In the genomic region with DNA sequence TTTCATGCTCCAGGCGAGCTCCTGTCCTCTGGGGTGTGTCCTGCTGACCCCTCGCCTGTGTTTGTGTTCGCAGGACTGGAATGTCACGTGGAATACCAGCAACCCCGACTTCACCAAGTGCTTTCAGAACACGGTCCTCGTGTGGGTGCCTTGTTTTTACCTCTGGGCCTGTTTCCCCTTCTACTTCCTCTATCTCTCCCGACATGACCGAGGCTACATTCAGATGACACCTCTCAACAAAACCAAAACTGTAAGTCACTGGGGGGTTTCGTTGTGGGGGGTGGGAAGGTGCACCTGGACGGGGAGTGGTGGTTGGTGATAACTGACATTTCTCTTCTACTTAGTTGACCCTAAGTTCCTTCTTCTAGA, we compare ENCODE assay signal across 9 cellular contexts. TPM values are rescaled to one million over a fixed set of nuclear protein-coding genes. Genes with fewer than 3 reads are reported as not detected.
DNase-seq lines count a peak whose midpoint lies in the region; ATAC-seq and TF ChIP-seq lines count a peak whose summit lies in the region.
"Had no signal": no experiment of that assay in that cellular context is flagged by ENCODE, and none has a peak within 500 bp of the region (broad histone marks: within the 10 kb centered on the region; RNA-seq: fewer than 3 reads in every experiment).

No MANE protein-coding gene starts in this region.

- CTCF ChIA-PET in IMR-90 (lab: Yijun Ruan, JAX) = no interaction called here

- DNase-seq in GM13976 (ENCODE audit: low spot score) (peak; percentile 84), IMR-90 (no peak), left kidney (ENCODE audit: low read depth, low spot score) (peak; percentile 47), SW480 (ENCODE audit: low spot score) (no peak), breast epithelium (ENCODE audit: low spot score in 2 of 2) (no peak), cerebellum (ENCODE audit: low spot score) (no peak)
- no peak for DNase-seq in stimulated activated naive CD4-positive, alpha-beta T cell treated with Interleukin-2 at 50 U/mL for 16 hours (lab: John Stamatoyannopoulos, UW)
- DNase-seq: SW 1271 had no signal

- H3K23ac ChIP-seq in IMR-90 (ENCODE audit: low read depth, low read length) = no peak overlapping the region

- H3K9me3 ChIP-seq in IMR-90 (ENCODE audit: control insufficient read depth, insufficient read depth, low read length) (no peaks in the 10 kb centered on the region), breast epithelium (no peaks in the 10 kb centered on the region)

- peak overlapping the region; percentile 71 for H4K91ac ChIP-seq in IMR-90 (ENCODE audit: insufficient read depth, low read depth, low read length)

- dilution Hi-C loops in IMR-90 (cut with HindIII; ENCODE audit: low sequenced_read_pairs, unreplicated experiment) = no loop called here

- no peak overlapping the region for H2AK9ac ChIP-seq in IMR-90 (replicated peaks; ENCODE audit: low read depth, low read length, poor library complexity)

- peak overlapping the region; percentile 100 for H3K27ac ChIP-seq in IMR-90 (ENCODE audit: insufficient read depth, low read length)
- no peak overlapping the region for H3K27ac ChIP-seq in breast epithelium

- H2BK15ac ChIP-seq in IMR-90 (ENCODE audit: low read depth, low read length) = peak overlapping the region; percentile 89; the same call in 1 of the 3 replicates

- H3K27me3 ChIP-seq in IMR-90 (ENCODE audit: control insufficient read depth, insufficient read depth, low read length) (no peaks in the 10 kb centered on the region), breast epithelium (no peaks in the 10 kb centered on the region)

- H3K9ac ChIP-seq in IMR-90 (ENCODE audit: low read depth, low read length) = no peak overlapping the region

- WGBS in IMR-90 (ENCODE audit: extremely low coverage in 2 of 2, insufficient read length in 1 of 2), 2 experiments = 100% methylated on average over 2 of the region's 11 CpGs; no CpG with 5 or more reads in 1 of the 2 experiments

- intact Hi-C loops in IMR-90 (cut with micrococcal nuclease) (no loop called here), breast epithelium (cut with DNase I; ENCODE audit: low total_unique reads) (no loop called here)

- no peak overlapping the region for H3K4me2 ChIP-seq in IMR-90 (ENCODE audit: low read depth, low read length)

- H2AK5ac ChIP-seq in IMR-90 (ENCODE audit: low read depth, low read length) = peak overlapping the region; percentile 76

- H3K4me1 ChIP-seq in IMR-90 (ENCODE audit: control insufficient read depth, insufficient read depth, low read length) = peaks cover 29% of the 10 kb centered on the region
- H3K4me1 ChIP-seq in breast epithelium = no peaks in the 10 kb centered on the region

- H3K4me3 ChIP-seq in IMR-90 (ENCODE audit: insufficient read depth, low read depth, low read length) (no peak overlapping the region), breast epithelium (no peak overlapping the region)

- no peaks in the 10 kb centered on the region for H4K20me1 ChIP-seq in IMR-90 (ENCODE audit: insufficient read depth, low read length)

- peaks cover 45 to 86% of the 10 kb centered on the region in 2 experiments for H3K79me1 ChIP-seq in IMR-90 (ENCODE audit: low read depth in 1 of 2, low read length in 2 of 2)

- H3K36me3 ChIP-seq in IMR-90 (ENCODE audit: control insufficient read depth, insufficient read depth, low read length) = peaks cover 44% of the 10 kb centered on the region
- H3K36me3 ChIP-seq in breast epithelium = no peaks in the 10 kb centered on the region

- no peak for TF ChIP-seq POLR2A in IMR-90 (IDR thresholded peaks at IDR 0.05; ENCODE audit: low read depth, low read length)
- no peak for TF ChIP-seq POLR2A in breast epithelium (IDR thresholded peaks at IDR 0.05)

- H3K9me1 ChIP-seq in IMR-90 (ENCODE audit: insufficient read depth, low read length) = peaks cover 25% of the 10 kb centered on the region

- POLR2A ChIA-PET in IMR-90 (lab: Charles Lee; ENCODE audit: unreplicated experiment) = no interaction called here

- TF ChIP-seq CTCF in GM13976 (IDR thresholded peaks at IDR 0.05; ENCODE audit: borderline replicate concordance, control extremely low read depth, extremely low read depth, insufficient read depth, missing control alignments) = no peak
- no peak for TF ChIP-seq CTCF in IMR-90 (conservative IDR thresholded peaks at IDR 0.05; ENCODE audit: low read depth, low read length)
- TF ChIP-seq CTCF in breast epithelium (IDR thresholded peaks at IDR 0.05) = no peak

- no peak overlapping the region for H2AFZ ChIP-seq in IMR-90 (replicated peaks; ENCODE audit: low read length, poor library complexity)

- peak overlapping the region; percentile 77; the same call in 1 of the 2 replicates for H3K14ac ChIP-seq in IMR-90 (replicated peaks; ENCODE audit: low read depth, low read length)

- BruUV-seq in IMR-90 (replicated peaks; lab: Mats Ljungman, UMichigan) = no TSS peak

- ATAC-seq in GM21515 (IDR thresholded peaks at IDR 0.05; ENCODE audit: unreplicated experiment) (peak; percentile 55), IMR-90 (ENCODE audit: low read depth) (no peak)

- peak overlapping the region; percentile 77 for H2BK120ac ChIP-seq in IMR-90 (ENCODE audit: low read depth, low read length)

- peak overlapping the region; percentile 5; the same call in 1 of the 2 replicates for H4K5ac ChIP-seq in IMR-90 (ENCODE audit: low read depth, low read length)

- H2BK5ac ChIP-seq in IMR-90 (ENCODE audit: low read depth, low read length, poor library complexity, severe bottlenecking) = peak overlapping the region; percentile 1

- no peak for TF ChIP-seq RAD21 in IMR-90 (IDR thresholded peaks at IDR 0.05; ENCODE audit: low read length)

- in situ Hi-C loops in GM13976 (cut with MboI; ENCODE audit: low sequenced_read_pairs, unreplicated experiment) (no loop called here), IMR-90 (cut with MboI; ENCODE audit: low sequenced_read_pairs) (loop anchor here (25.0 kb wide), 1 partner anchor 120 kb away; the partner anchor contains the start of gene CEP20)

- H3K4ac ChIP-seq in IMR-90 (ENCODE audit: low read depth, low read length) = peak overlapping the region; percentile 83

- H3K18ac ChIP-seq in IMR-90 (ENCODE audit: low read depth, low read length) = no peak overlapping the region

- no peak overlapping the region for H3K56ac ChIP-seq in IMR-90 (ENCODE audit: extremely low read depth, insufficient read depth, low read length)

- H4K8ac ChIP-seq in IMR-90 (ENCODE audit: low read depth in 2 of 2, low read length in 2 of 2) = peak overlapping the region; percentile 48 to 98

- peak overlapping the region; percentile 38 for H2BK20ac ChIP-seq in IMR-90 (ENCODE audit: low read depth, low read length)

TF ChIP-seq in IMR-90, 13 proteins besides CTCF, POLR2A, EP300 and RAD21:
- no peak for TF ChIP-seq RCOR1 (IDR thresholded peaks at IDR 0.05; ENCODE audit: insufficient replicate concordance, low read length)
- TF ChIP-seq RFX5 (IDR thresholded peaks at IDR 0.05; ENCODE audit: low read depth, low read length) = no peak
- TF ChIP-seq CHD1 (IDR thresholded peaks at IDR 0.05; ENCODE audit: low read depth, low read length) = no peak
- TF ChIP-seq SMC3 (IDR thresholded peaks at IDR 0.05; ENCODE audit: low read depth, low read length) = no peak
- no peak for TF ChIP-seq NFE2L2 (IDR thresholded peaks at IDR 0.05; ENCODE audit: low read depth, low read length)
- TF ChIP-seq MXI1 (IDR thresholded peaks at IDR 0.05; ENCODE audit: borderline replicate concordance, low read depth, low read length) = no peak
- TF ChIP-seq BHLHE40 (IDR thresholded peaks at IDR 0.05; ENCODE audit: low read depth, low read length) = no peak
- no peak for TF ChIP-seq MAFK (IDR thresholded peaks at IDR 0.05; ENCODE audit: low read depth, low read length)
- TF ChIP-seq, protein P1, sequence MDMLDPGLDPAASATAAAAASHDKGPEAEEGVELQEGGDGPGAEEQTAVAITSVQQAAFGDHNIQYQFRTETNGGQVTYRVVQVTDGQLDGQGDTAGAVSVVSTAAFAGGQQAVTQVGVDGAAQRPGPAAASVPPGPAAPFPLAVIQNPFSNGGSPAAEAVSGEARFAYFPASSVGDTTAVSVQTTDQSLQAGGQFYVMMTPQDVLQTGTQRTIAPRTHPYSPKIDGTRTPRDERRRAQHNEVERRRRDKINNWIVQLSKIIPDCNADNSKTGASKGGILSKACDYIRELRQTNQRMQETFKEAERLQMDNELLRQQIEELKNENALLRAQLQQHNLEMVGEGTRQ (IDR thresholded peaks at IDR 0.05; ENCODE audit: low read depth, low read length) = no peak
- no peak for TF ChIP-seq MAZ (IDR thresholded peaks at IDR 0.05; ENCODE audit: borderline replicate concordance, low read depth, low read length)
- TF ChIP-seq, protein P2, sequence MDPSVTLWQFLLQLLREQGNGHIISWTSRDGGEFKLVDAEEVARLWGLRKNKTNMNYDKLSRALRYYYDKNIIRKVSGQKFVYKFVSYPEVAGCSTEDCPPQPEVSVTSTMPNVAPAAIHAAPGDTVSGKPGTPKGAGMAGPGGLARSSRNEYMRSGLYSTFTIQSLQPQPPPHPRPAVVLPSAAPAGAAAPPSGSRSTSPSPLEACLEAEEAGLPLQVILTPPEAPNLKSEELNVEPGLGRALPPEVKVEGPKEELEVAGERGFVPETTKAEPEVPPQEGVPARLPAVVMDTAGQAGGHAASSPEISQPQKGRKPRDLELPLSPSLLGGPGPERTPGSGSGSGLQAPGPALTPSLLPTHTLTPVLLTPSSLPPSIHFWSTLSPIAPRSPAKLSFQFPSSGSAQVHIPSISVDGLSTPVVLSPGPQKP (IDR thresholded peaks at IDR 0.05; ENCODE audit: borderline replicate concordance, low read depth, low read length) = no peak
- no peak for TF ChIP-seq CEBPB (IDR thresholded peaks at IDR 0.05; ENCODE audit: low read depth, low read length)
- TF ChIP-seq FOS (IDR thresholded peaks at IDR 0.05; ENCODE audit: low read depth, low read length) = no peak

RNA-seq across cellular contexts. Expression of gene ABCC1, which starts 58.3 kb away (rescaled TPM):
- total RNA-seq in IMR-90 (2012; rRNA removed) = 34.4 and 39.4 TPM in 2 replicates
- polyA plus RNA-seq in IMR-90 (2012; rRNA removed) = 61.8 and 66.0 TPM in 2 replicates
- polyA plus RNA-seq in IMR-90 (2012; cell fraction: cytosol; rRNA removed) = 42.5 and 75.2 TPM in 2 replicates
- polyA plus RNA-seq in IMR-90 (2012; cell fraction: nucleus; rRNA removed; ENCODE audit: low replicate concordance) = 126 and 203 TPM in 2 replicates
- 10 to 100 TPM; 14.6 to 26.9 (median 21.3) TPM for total RNA-seq in breast epithelium
- 12.5 TPM for total RNA-seq in cerebellum

Comparison
In these comparisons a context has a peak if more than half of its experiments do, and no peak if none do; other contexts are left out.
1. DNase-seq: peak in GM13976 (single experiment) and left kidney (single experiment); none in IMR-90 (single experiment), SW480 (single experiment), breast epithelium (0 of 2), stimulated activated naive CD4-positive, alpha-beta T cell treated with Interleukin-2 at 50 U/mL for 16 hours (single experiment) and cerebellum (single experiment).